In genomic region chr6:26224940-26225847, GRCh38 we compare ENCODE assay signal across 8 cellular contexts.
DNase-seq lines count a peak whose midpoint lies in the region; ATAC-seq, FAIRE-seq and TF ChIP-seq lines count a peak whose summit lies in the region.

No MANE protein-coding gene starts in this region.

- TF ChIP-seq CTCF in 22Rv1 (IDR thresholded peaks at IDR 0.05) (no peak), H1 (IDR thresholded peaks at IDR 0.05; ENCODE audit: control extremely low read depth in 1 of 3, insufficient read depth in 1 of 3, low read depth in 1 of 3, low read length in 3 of 3) (peak in 2 of 3 experiments; percentile 17 to 24; a peak in 2 of 4 replicates), D721Med (IDR thresholded peaks at IDR 0.05; ENCODE audit: insufficient read depth, missing control alignments) (no peak)

- H3K79me2 ChIP-seq in H1 (ENCODE audit: control insufficient read depth in 1 of 2, insufficient read depth in 2 of 2, low read length in 2 of 2) = peaks cover 0 to 5% of the 10 kb centered on the region in 2 experiments; a peak in 1 of 4 replicates

- no peaks in the 10 kb centered on the region for H3K79me1 ChIP-seq in H1 (ENCODE audit: low read depth, low read length)

- H4K20me1 ChIP-seq in H1 (replicated peaks in 1 of 2; ENCODE audit: control insufficient read depth in 1 of 2, insufficient read depth in 2 of 2, low read length in 2 of 2) = peaks cover 0 to 2% of the 10 kb centered on the region in 2 experiments

- H4K5ac ChIP-seq in H1 (ENCODE audit: insufficient read length, low read depth, low read length) = peak overlapping the region; percentile 77

- WGBS in H1 (ENCODE audit: extremely low coverage in 1 of 2, insufficient coverage in 1 of 2, insufficient read length in 1 of 2, insufficient replicate concordance in 2 of 2, low coverage in 1 of 2, low lambda C conversion rate in 2 of 2, missing lambda C conversion rate in 1 of 2), 2 experiments = 2% methylated on average over 51 of the region's 51 CpGs; no CpG with 5 or more reads in 1 of the 2 experiments
- 4 to 14% methylated on average over 48 to 49 of the region's 51 CpGs for WGBS in mesodermal cell (ENCODE audit: insufficient coverage in 2 of 2), 2 experiments

- H4K91ac ChIP-seq in H1 (replicated peaks; ENCODE audit: insufficient read length, low read length) = peak overlapping the region; percentile 30

- H2BK15ac ChIP-seq in H1 (ENCODE audit: low read length) = no peak overlapping the region

- H3K9me3 ChIP-seq in MG63 (no peaks in the 10 kb centered on the region), H1 (ENCODE audit: insufficient read depth in 2 of 2, low read depth in 1 of 2, low read length in 1 of 2) (no peaks in the 10 kb centered on the region), mesodermal cell (ENCODE audit: control insufficient read depth, low read length) (no peaks in the 10 kb centered on the region)

- H2BK120ac ChIP-seq in H1 (replicated peaks; ENCODE audit: low read depth, low read length) = peak overlapping the region; percentile 1

- peak in 1 of 2 experiments; percentile 36; a peak in 1 of 3 replicates for TF ChIP-seq EP300 in H1 (IDR thresholded peaks at IDR 0.05; ENCODE audit: borderline replicate concordance in 1 of 2, low read depth in 2 of 2, low read length in 2 of 2)

- FAIRE-seq in H1 (lab: Jason Lieb, UNC) (peak; percentile 91), D721Med (lab: Jason Lieb, UNC) (no peak)

- TF ChIP-seq POLR2A in H1 (IDR thresholded peaks at IDR 0.05; ENCODE audit: control extremely low read depth in 1 of 2, low read depth in 2 of 2, low read length in 2 of 2) = peak; percentile 99

- H3K4ac ChIP-seq in H1 (replicated peaks; ENCODE audit: insufficient read length, low read depth, low read length) = peak overlapping the region; percentile 72

- no peak overlapping the region for H2BK12ac ChIP-seq in H1 (ENCODE audit: low read depth, low read length)

- DNase-seq in MG63 = peak; percentile 63
- peak in 1 of 2 experiments; percentile 69 for DNase-seq in H1 (ENCODE audit: low read depth in 1 of 2, low spot score in 2 of 2)
- no peak for DNase-seq in NAMALWA (ENCODE audit: low spot score)
- no peak for DNase-seq in D721Med (ENCODE audit: insufficient read length, low spot score)

- CTCF ChIA-PET in H1 (lab: Charles Lee; ENCODE audit: partially characterized antibody) = interaction anchor here (1.0 to 2.3 kb wide), 8 partner anchors 9 to 60 kb away, joined by 3 to 10 read pairs (median 4); a partner anchor contains a TSS

- H3K9ac ChIP-seq in H1 (replicated peaks in 1 of 4; ENCODE audit: extremely low read depth in 1 of 4, low read depth in 3 of 4, low read length in 3 of 4) = peak overlapping the region; percentile 91 to 96 (median 94)

- H3K56ac ChIP-seq in H1 (replicated peaks; ENCODE audit: insufficient read length, low read depth, low read length) = peak overlapping the region; percentile 90

- H3K18ac ChIP-seq in H1 (ENCODE audit: extremely low read depth, low read length) = peak overlapping the region; percentile 92

- H2AFZ ChIP-seq in H1 (ENCODE audit: low read length) = no peak overlapping the region

- no peak overlapping the region for H2BK20ac ChIP-seq in H1 (ENCODE audit: low read length)

- ATAC-seq in GM18870 (IDR thresholded peaks at IDR 0.05; ENCODE audit: unreplicated experiment) = no peak
- no peak for ATAC-seq in GM21526 (IDR thresholded peaks at IDR 0.05; ENCODE audit: low FRiP score, unreplicated experiment)

- POLR2A ChIA-PET in H1 (lab: Charles Lee; ENCODE audit: partially characterized antibody) = interaction anchor here (0.7 to 17.1 kb wide), 29 partner anchors 10 to 1668 kb away, joined by 3 to 2731 read pairs (median 14); a partner anchor contains a TSS

- H2AK5ac ChIP-seq in H1 (ENCODE audit: low read depth, low read length) = peak overlapping the region; percentile 5; the same call in 1 of the 2 replicates

- peak overlapping the region; percentile 85 for H4K8ac ChIP-seq in H1 (ENCODE audit: extremely low read depth, insufficient read depth, low read length)

- H2BK5ac ChIP-seq in H1 (ENCODE audit: low read depth, low read length) = peak overlapping the region; percentile 92

- H3K4me3 ChIP-seq in MG63 (peak overlapping the region; percentile 84), H1 (ENCODE audit: extremely low read depth in 1 of 4, insufficient read depth in 2 of 4, low read depth in 3 of 4, low read length in 4 of 4) (peak overlapping the region; percentile 61 to 94 (median 76)), mesodermal cell (ENCODE audit: extremely low read depth, insufficient read depth, low read length, poor library complexity, severe bottlenecking) (peak overlapping the region; percentile 53)

- H3K36me3 ChIP-seq in MG63 (no peaks in the 10 kb centered on the region; the same call in none of the 2 replicates), H1 (ENCODE audit: control insufficient read depth in 2 of 4, insufficient read depth in 4 of 4, low read length in 3 of 4) (no peaks in the 10 kb centered on the region), mesodermal cell (ENCODE audit: control insufficient read depth, insufficient read depth, low read length) (no peaks in the 10 kb centered on the region)

- H3K14ac ChIP-seq in H1 (ENCODE audit: insufficient read length) = no peak overlapping the region

- H3K4me1 ChIP-seq in H1 (replicated peaks in 1 of 4; ENCODE audit: control insufficient read depth in 3 of 4, insufficient read depth in 4 of 4, low read length in 3 of 4) (peaks cover 0 to 6% (median 2%) of the 10 kb centered on the region in 4 experiments; a peak in 3 of 7 replicates), mesodermal cell (ENCODE audit: control insufficient read depth, insufficient read depth, low read length, poor library complexity, severe bottlenecking) (peaks cover 3% of the 10 kb centered on the region)

- H3K23me2 ChIP-seq in H1 (ENCODE audit: low read depth, low read length) = peaks cover 13% of the 10 kb centered on the region

- H3K4me2 ChIP-seq in H1 (ENCODE audit: insufficient read depth in 1 of 2, low read depth in 2 of 2, low read length in 2 of 2) = peak overlapping the region; percentile 90 to 100

- H3K27ac ChIP-seq in 22Rv1 (peak overlapping the region; percentile 97), H1 (ENCODE audit: low read depth, low read length) (peak overlapping the region; percentile 91), mesodermal cell (ENCODE audit: low read depth, low read length, severe bottlenecking) (peak overlapping the region; percentile 100)

- H3K27me3 ChIP-seq in MG63 (no peaks in the 10 kb centered on the region), H1 (replicated peaks in 1 of 4; ENCODE audit: control insufficient read depth in 3 of 4, extremely low read depth in 1 of 4, insufficient read depth in 3 of 4, low read length in 3 of 4) (no peaks in the 10 kb centered on the region)

- H3K23ac ChIP-seq in H1 (ENCODE audit: insufficient read length) = no peak overlapping the region

- TF ChIP-seq RAD21 in H1 (IDR thresholded peaks at IDR 0.05 in 1 of 2, conservative IDR thresholded peaks at IDR 0.05 in 1 of 2; ENCODE audit: low read depth in 2 of 2, low read length in 2 of 2) = peak in 1 of 2 experiments; percentile 4; a peak in 1 of 4 replicates

TF ChIP-seq in H1, 55 proteins besides CTCF, POLR2A, EP300 and RAD21 (continues in another document):
- TF ChIP-seq KDM4A (IDR thresholded peaks at IDR 0.05; ENCODE audit: low read depth, low read length, severe bottlenecking) (peak; percentile 51), CHD1 (IDR thresholded peaks at IDR 0.05; ENCODE audit: low read depth, low read length) (no peak; the same call in 1 of the 2 replicates), JUND (IDR thresholded peaks at IDR 0.05; ENCODE audit: low read length) (no peak), HDAC2 (IDR thresholded peaks at IDR 0.05; ENCODE audit: borderline replicate concordance in 1 of 2, low read depth in 2 of 2, low read length in 2 of 2) (no peak), EZH2 (IDR thresholded peaks at IDR 0.05; ENCODE audit: low read depth, low read length, severe bottlenecking) (no peak), ASH2L (IDR thresholded peaks at IDR 0.05; ENCODE audit: low read length) (peak; percentile 12), KDM1A (IDR thresholded peaks at IDR 0.05; ENCODE audit: borderline replicate concordance, low read length) (no peak), SIX5 (IDR thresholded peaks at IDR 0.05; ENCODE audit: low read depth, low read length) (no peak), EGR1 (IDR thresholded peaks at IDR 0.05; ENCODE audit: borderline replicate concordance, low read depth, low read length) (peak; percentile 37; the same call in 1 of the 2 replicates), RXRA (IDR thresholded peaks at IDR 0.05; ENCODE audit: insufficient read depth, low read depth, low read length) (no peak), SIRT6 (IDR thresholded peaks at IDR 0.05; ENCODE audit: low read length) (peak; percentile 82), TBP (IDR thresholded peaks at IDR 0.05; ENCODE audit: low read depth, low read length) (peak; percentile 98), HDAC6 (IDR thresholded peaks at IDR 0.05; ENCODE audit: low read depth, low read length) (no peak), ATF2 (IDR thresholded peaks at IDR 0.05; ENCODE audit: low read length) (peak; percentile 79), CREB1 (IDR thresholded peaks at IDR 0.05) (no peak; the same call in 1 of the 2 replicates), USF2 (IDR thresholded peaks at IDR 0.05; ENCODE audit: low read length) (peak; percentile 46), RFX5 (IDR thresholded peaks at IDR 0.05; ENCODE audit: borderline replicate concordance, low read depth, low read length) (no peak), ZNF274 (IDR thresholded peaks at IDR 0.05; ENCODE audit: borderline replicate concordance, extremely low read depth, low read length) (no peak)

Comparison
In these comparisons a context has a peak if more than half of its experiments do, and no peak if none do; other contexts are left out.
1. CTCF ChIP-seq: peak in H1 (2 of 3); none in 22Rv1 (single experiment) and D721Med (single experiment).
2. Peak in every context shown above with its lines, with median percentiles within 50 percentile points of each other: H3K27ac ChIP-seq and H3K4me3 ChIP-seq.